14 cellular contexts compared by ENCODE assay signal in genomic region chr18:79952996-79953559, GRCh38. TPM values are rescaled to one million over a fixed set of nuclear protein-coding genes. Genes with fewer than 3 reads are reported as not detected.
DNase-seq lines count a peak whose midpoint lies in the region; ATAC-seq and TF ChIP-seq lines count a peak whose summit lies in the region.
"Had no signal": no experiment of that assay in that cellular context is flagged by ENCODE, and none has a peak within 500 bp of the region (broad histone marks: within the 10 kb centered on the region; RNA-seq: fewer than 3 reads in every experiment).

No MANE protein-coding gene starts in this region.

- H3K27ac ChIP-seq in adrenal gland (no peak overlapping the region), transverse colon (peak overlapping the region; percentile 82 to 98 (median 96))
- H3K27ac ChIP-seq: body of pancreas, SJCRH30 had no signal

- peaks cover 13% of the 10 kb centered on the region for H3K4me1 Mint-ChIP-seq in mesothelial cell of epicardium

- in situ Hi-C loops in transverse colon (cut with MboI; ENCODE audit: low pct_ligation_motif_present in 1 of 4, low pct_unique_long_range_greater_than_20kb in 1 of 4, low sequenced_read_pairs in 3 of 4), result loop anchor here in 1 of 4 donors (10.0 kb wide), 1 partner anchor 82 kb away; the partner anchor contains the start of gene RBFA

- H3K4me1 ChIP-seq in adrenal gland (replicated peaks in 1 of 2), result peaks cover 6 to 23% of the 10 kb centered on the region in 2 donors
- H3K4me1 ChIP-seq in transverse colon, result peaks cover 26 to 66% (median 42%) of the 10 kb centered on the region in 4 donors
- H3K4me1 ChIP-seq: SJCRH30 had no signal

- H3K9me3 Mint-ChIP-seq in mesothelial cell of epicardium, result no peaks in the 10 kb centered on the region
- H3K9me3 Mint-ChIP-seq: IgD-negative memory B cell had no signal

- no peak for TF ChIP-seq CTCF in adrenal gland (IDR thresholded peaks at IDR 0.05)
- no peak for TF ChIP-seq CTCF in mesothelial cell of epicardium (IDR thresholded peaks at IDR 0.05; ENCODE audit: unreplicated experiment)
- TF ChIP-seq CTCF in transverse colon (IDR thresholded peaks at IDR 0.05), result no peak

- H3K4me3 Mint-ChIP-seq in mesothelial cell of epicardium, result peak overlapping the region; percentile 48

- ATAC-seq in left cardiac atrium (no peak), HG02798 (IDR thresholded peaks at IDR 0.05; ENCODE audit: poor library complexity, unreplicated experiment) (no peak), HG02870 (IDR thresholded peaks at IDR 0.05; ENCODE audit: unreplicated experiment) (no peak)
- ATAC-seq: body of pancreas had no signal

- H3K36me3 ChIP-seq in adrenal gland (replicated peaks in 1 of 2) (no peaks in the 10 kb centered on the region), transverse colon (no peaks in the 10 kb centered on the region)
- H3K36me3 ChIP-seq: SJCRH30 had no signal

- H3K4me3 ChIP-seq in adrenal gland (no peak overlapping the region), transverse colon (peak overlapping the region in 3 of 4 donors; percentile 95 to 98 (median 98))

- peaks cover 6% of the 10 kb centered on the region for H3K27me3 Mint-ChIP-seq in mesothelial cell of epicardium (ENCODE audit: low read depth)

- H3K27ac Mint-ChIP-seq in mesothelial cell of epicardium, result no peak overlapping the region

- H3K27me3 ChIP-seq in adrenal gland (no peaks in the 10 kb centered on the region), transverse colon (no peaks in the 10 kb centered on the region)
- H3K27me3 ChIP-seq: body of pancreas, esophagus squamous epithelium, SJCRH30 had no signal

- no peak for TF ChIP-seq EP300 in transverse colon (IDR thresholded peaks at IDR 0.05; ENCODE audit: low read depth)

- DNase-seq in cardiac septum (ENCODE audit: low spot score), result peak; percentile 70
- no peak for DNase-seq in left cardiac atrium
- DNase-seq in adrenal gland, result peak in 4 of 7 donors; percentile 10 to 51 (median 16)
- no peak for DNase-seq in mesothelial cell of epicardium (ENCODE audit: low spot score in 2 of 2, unreplicated experiment in 2 of 2)
- peak; percentile 65 for DNase-seq in transverse colon
- DNase-seq in NCI-H2171 treated with DMSO at 0.1 percent for 48 hours (lab: John Stamatoyannopoulos, UW), result no peak
- DNase-seq: activated CD4-positive, alpha-beta T cell treated with anti-CD3 and anti-CD28 coated beads, Interleukin-2, amount 50 U/mL, for 48 hours; esophagus squamous epithelium; NCI-H2227 treated with DMSO at 0.1 percent for 48 hours; SJCRH30 had no signal

- H3K9me3 ChIP-seq in adrenal gland (replicated peaks in 1 of 3) (no peaks in the 10 kb centered on the region), transverse colon (no peaks in the 10 kb centered on the region)
- H3K9me3 ChIP-seq: body of pancreas, esophagus squamous epithelium, SJCRH30 had no signal

- H3K36me3 Mint-ChIP-seq in mesothelial cell of epicardium, result peaks cover 3% of the 10 kb centered on the region

- WGBS in adrenal gland, 4 donors, result 89 to 91% (median 91%) methylated on average over 5 to 24 of the region's 24 CpGs
- 40 to 73% methylated on average over 1 to 24 of the region's 24 CpGs for WGBS in transverse colon (ENCODE audit: low coverage in 1 of 2), 2 donors

- TF ChIP-seq POLR2A in adrenal gland (IDR thresholded peaks at IDR 0.05) (no peak), transverse colon (IDR thresholded peaks at IDR 0.05) (peak; percentile 74)

- intact Hi-C loops in cardiac septum (cut with DNase I) (loop anchor here (5.0 kb wide), 1 partner anchor 79 kb away; the partner anchor contains the start of gene RBFA), left cardiac atrium (cut with DNase I) (no loop called here), adrenal gland (cut with DNase I) (loop anchor here in 1 of 2 donors (10.0 kb wide), 1 partner anchor 268 kb away; no protein-coding TSS in a partner anchor), transverse colon (cut with DNase I; ENCODE audit: low total_unique reads) (loop anchor here (5.0 kb wide), 1 partner anchor 34 kb away; the partner anchor contains the start of gene TXNL4A)

RNA-seq across cellular contexts. Expression of gene SLC66A2, which starts 1.6 kb away (rescaled TPM):
- total RNA-seq in cardiac septum (23.5 TPM), left cardiac atrium (10 to 100 TPM; 31.5 to 31.9 TPM), adrenal gland (10 to 100 TPM; 20.7 to 47.8 (median 32.9) TPM), mesothelial cell of epicardium (33.5 to 34.6 TPM (median 34.4 TPM) in 3 replicates), transverse colon (100 to 1,000 TPM in 2 of 4 donors, 10 to 100 TPM in 2; 56.5 to 183 (median 92.9) TPM)
- polyA plus RNA-seq in adrenal gland, result 10 to 100 TPM in 2 of 3 donors, 1 to 10 TPM in 1; 5.1 to 40.0 (median 37.1) TPM

RNA-seq across cellular contexts. Expression of gene HSBP1L1, which starts 11.4 kb away (rescaled TPM):
- total RNA-seq in cardiac septum (7.9 TPM), left cardiac atrium (1 to 10 TPM; 9.4 TPM), adrenal gland (100 to 1,000 TPM in 1 of 8 donors, 10 to 100 TPM in 7; 27.9 to 119 (median 34.4) TPM), mesothelial cell of epicardium (31.8 to 35.4 TPM (median 33.9 TPM) in 3 replicates), transverse colon (100 to 1,000 TPM in 2 of 4 donors, 10 to 100 TPM in 2; 48.4 to 211 (median 109) TPM)
- 100 to 1,000 TPM in 1 of 3 donors, 10 to 100 TPM in 2; 17.3 to 182 (median 77.6) TPM for polyA plus RNA-seq in adrenal gland
- total RNA-seq: SJCRH30 had no signal

RNA-seq across cellular contexts. Expression of gene TXNL4A, which starts 35.3 kb away (rescaled TPM):
- total RNA-seq in cardiac septum, result 96.5 TPM
- total RNA-seq in left cardiac atrium, result 100 to 1,000 TPM in 1 of 2 donors, 10 to 100 TPM in 1; 92.0 to 114 TPM
- total RNA-seq in adrenal gland, result 100 to 1,000 TPM in 3 of 8 donors, 10 to 100 TPM in 5; 26.5 to 148 (median 66.9) TPM
- 100 to 1,000 TPM in 1 of 3 donors, 10 to 100 TPM in 2; 79.6 to 128 (median 98.6) TPM for polyA plus RNA-seq in adrenal gland
- total RNA-seq in mesothelial cell of epicardium, result 77.2 to 79.9 TPM (median 79.5 TPM) in 3 replicates
- 10 to 100 TPM in 3 of 4 donors, 1 to 10 TPM in 1; 4.1 to 36.8 (median 31.0) TPM for total RNA-seq in transverse colon

Comparison
In these comparisons a context has a peak if more than half of its experiments do, and no peak if none do; other contexts are left out.
1. DNase-seq: peak in cardiac septum (single experiment), adrenal gland (4 of 7) and transverse colon (single experiment); none in left cardiac atrium (single experiment), mesothelial cell of epicardium (0 of 2) and NCI-H2171 treated with DMSO at 0.1 percent for 48 hours (single experiment).
2. intact Hi-C loops: an anchor here in cardiac septum (5.0 kb wide) and transverse colon (5.0 kb wide); none called in left cardiac atrium.
3. H3K27ac ChIP-seq: peak in transverse colon (4 of 4); none in adrenal gland (0 of 5).
4. H3K4me3 ChIP-seq: peak in transverse colon (3 of 4); none in adrenal gland (0 of 4).